ENCODE assay signal across 2 cellular contexts in the genomic region with DNA sequence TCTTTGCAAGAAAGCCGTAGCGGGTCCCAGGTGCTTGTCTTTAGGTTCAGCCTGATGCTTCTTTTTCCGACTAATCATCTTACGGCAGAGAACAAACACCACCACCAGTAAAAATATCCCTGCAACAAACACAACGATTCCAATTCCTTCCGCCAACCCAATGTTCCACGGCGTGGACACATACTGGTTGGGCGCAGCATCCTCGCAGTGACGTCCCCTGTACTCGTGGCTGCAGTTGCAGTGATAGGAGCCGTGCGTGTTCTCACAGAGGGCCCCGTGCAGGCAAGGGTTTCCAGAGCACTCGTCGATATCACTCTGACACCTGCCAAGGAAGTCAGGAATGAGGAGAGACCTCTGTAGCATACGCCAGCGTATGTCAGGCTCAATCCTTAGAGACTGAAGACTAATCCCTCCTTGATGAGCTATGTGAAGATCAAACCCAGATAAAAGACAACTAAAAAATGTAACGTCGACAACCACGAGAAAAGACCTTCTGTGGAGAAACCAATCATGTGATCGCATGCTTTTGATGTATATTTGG.
TF ChIP-seq lines count a peak whose summit lies in the region.

No MANE protein-coding gene starts in this region.

TF ChIP-seq in HCT116, 20 proteins besides CTCF, POLR2A, EP300 and RAD21:
- TF ChIP-seq EGR1 (IDR thresholded peaks at IDR 0.05; ENCODE audit: low read depth) (no peak), YY1 (IDR thresholded peaks at IDR 0.05; ENCODE audit: extremely low read depth, insufficient replicate concordance, low read depth, low read length) (no peak), POLR2AphosphoS5 (IDR thresholded peaks at IDR 0.05; ENCODE audit: low read depth, low read length) (no peak), EZH2phosphoT487 (IDR thresholded peaks at IDR 0.05; ENCODE audit: borderline replicate concordance) (no peak), CBX3 (IDR thresholded peaks at IDR 0.05; ENCODE audit: low read depth) (no peak), EZH2 (IDR thresholded peaks at IDR 0.05) (no peak), ELF1 (IDR thresholded peaks at IDR 0.05; ENCODE audit: borderline replicate concordance, low read depth) (no peak), JUND (IDR thresholded peaks at IDR 0.05) (no peak), ZNF274 (IDR thresholded peaks at IDR 0.05; ENCODE audit: low read depth, low read length) (no peak), TCF7L2 (IDR thresholded peaks at IDR 0.05; ENCODE audit: borderline replicate concordance, extremely low read depth, insufficient read depth, insufficient read length) (no peak), SIN3A (IDR thresholded peaks at IDR 0.05; ENCODE audit: low read depth) (no peak), CEBPB (IDR thresholded peaks at IDR 0.05; ENCODE audit: low read depth) (no peak), SRF (IDR thresholded peaks at IDR 0.05; ENCODE audit: low read depth) (no peak)
- TF ChIP-seq, protein P1, sequence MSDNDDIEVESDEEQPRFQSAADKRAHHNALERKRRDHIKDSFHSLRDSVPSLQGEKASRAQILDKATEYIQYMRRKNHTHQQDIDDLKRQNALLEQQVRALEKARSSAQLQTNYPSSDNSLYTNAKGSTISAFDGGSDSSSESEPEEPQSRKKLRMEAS (IDR thresholded peaks at IDR 0.05): no peak
- TF ChIP-seq, protein P2, sequence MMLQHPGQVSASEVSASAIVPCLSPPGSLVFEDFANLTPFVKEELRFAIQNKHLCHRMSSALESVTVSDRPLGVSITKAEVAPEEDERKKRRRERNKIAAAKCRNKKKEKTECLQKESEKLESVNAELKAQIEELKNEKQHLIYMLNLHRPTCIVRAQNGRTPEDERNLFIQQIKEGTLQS (IDR thresholded peaks at IDR 0.05): no peak
- TF ChIP-seq, protein P3, sequence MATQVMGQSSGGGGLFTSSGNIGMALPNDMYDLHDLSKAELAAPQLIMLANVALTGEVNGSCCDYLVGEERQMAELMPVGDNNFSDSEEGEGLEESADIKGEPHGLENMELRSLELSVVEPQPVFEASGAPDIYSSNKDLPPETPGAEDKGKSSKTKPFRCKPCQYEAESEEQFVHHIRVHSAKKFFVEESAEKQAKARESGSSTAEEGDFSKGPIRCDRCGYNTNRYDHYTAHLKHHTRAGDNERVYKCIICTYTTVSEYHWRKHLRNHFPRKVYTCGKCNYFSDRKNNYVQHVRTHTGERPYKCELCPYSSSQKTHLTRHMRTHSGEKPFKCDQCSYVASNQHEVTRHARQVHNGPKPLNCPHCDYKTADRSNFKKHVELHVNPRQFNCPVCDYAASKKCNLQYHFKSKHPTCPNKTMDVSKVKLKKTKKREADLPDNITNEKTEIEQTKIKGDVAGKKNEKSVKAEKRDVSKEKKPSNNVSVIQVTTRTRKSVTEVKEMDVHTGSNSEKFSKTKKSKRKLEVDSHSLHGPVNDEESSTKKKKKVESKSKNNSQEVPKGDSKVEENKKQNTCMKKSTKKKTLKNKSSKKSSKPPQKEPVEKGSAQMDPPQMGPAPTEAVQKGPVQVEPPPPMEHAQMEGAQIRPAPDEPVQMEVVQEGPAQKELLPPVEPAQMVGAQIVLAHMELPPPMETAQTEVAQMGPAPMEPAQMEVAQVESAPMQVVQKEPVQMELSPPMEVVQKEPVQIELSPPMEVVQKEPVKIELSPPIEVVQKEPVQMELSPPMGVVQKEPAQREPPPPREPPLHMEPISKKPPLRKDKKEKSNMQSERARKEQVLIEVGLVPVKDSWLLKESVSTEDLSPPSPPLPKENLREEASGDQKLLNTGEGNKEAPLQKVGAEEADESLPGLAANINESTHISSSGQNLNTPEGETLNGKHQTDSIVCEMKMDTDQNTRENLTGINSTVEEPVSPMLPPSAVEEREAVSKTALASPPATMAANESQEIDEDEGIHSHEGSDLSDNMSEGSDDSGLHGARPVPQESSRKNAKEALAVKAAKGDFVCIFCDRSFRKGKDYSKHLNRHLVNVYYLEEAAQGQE (IDR thresholded peaks at IDR 0.05; ENCODE audit: low read depth): no peak
- TF ChIP-seq, protein P4, sequence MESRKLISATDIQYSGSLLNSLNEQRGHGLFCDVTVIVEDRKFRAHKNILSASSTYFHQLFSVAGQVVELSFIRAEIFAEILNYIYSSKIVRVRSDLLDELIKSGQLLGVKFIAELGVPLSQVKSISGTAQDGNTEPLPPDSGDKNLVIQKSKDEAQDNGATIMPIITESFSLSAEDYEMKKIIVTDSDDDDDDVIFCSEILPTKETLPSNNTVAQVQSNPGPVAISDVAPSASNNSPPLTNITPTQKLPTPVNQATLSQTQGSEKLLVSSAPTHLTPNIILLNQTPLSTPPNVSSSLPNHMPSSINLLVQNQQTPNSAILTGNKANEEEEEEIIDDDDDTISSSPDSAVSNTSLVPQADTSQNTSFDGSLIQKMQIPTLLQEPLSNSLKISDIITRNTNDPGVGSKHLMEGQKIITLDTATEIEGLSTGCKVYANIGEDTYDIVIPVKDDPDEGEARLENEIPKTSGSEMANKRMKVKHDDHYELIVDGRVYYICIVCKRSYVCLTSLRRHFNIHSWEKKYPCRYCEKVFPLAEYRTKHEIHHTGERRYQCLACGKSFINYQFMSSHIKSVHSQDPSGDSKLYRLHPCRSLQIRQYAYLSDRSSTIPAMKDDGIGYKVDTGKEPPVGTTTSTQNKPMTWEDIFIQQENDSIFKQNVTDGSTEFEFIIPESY (IDR thresholded peaks at IDR 0.05; ENCODE audit: extremely low read depth, insufficient replicate concordance, low read length): no peak

TF ChIP-seq in WTC11, 78 proteins besides CTCF, POLR2A, EP300 and RAD21:
- no peak for TF ChIP-seq MYBL2 (CRISPR knock-in tag; IDR thresholded peaks at IDR 0.05)
- TF ChIP-seq, protein P5, sequence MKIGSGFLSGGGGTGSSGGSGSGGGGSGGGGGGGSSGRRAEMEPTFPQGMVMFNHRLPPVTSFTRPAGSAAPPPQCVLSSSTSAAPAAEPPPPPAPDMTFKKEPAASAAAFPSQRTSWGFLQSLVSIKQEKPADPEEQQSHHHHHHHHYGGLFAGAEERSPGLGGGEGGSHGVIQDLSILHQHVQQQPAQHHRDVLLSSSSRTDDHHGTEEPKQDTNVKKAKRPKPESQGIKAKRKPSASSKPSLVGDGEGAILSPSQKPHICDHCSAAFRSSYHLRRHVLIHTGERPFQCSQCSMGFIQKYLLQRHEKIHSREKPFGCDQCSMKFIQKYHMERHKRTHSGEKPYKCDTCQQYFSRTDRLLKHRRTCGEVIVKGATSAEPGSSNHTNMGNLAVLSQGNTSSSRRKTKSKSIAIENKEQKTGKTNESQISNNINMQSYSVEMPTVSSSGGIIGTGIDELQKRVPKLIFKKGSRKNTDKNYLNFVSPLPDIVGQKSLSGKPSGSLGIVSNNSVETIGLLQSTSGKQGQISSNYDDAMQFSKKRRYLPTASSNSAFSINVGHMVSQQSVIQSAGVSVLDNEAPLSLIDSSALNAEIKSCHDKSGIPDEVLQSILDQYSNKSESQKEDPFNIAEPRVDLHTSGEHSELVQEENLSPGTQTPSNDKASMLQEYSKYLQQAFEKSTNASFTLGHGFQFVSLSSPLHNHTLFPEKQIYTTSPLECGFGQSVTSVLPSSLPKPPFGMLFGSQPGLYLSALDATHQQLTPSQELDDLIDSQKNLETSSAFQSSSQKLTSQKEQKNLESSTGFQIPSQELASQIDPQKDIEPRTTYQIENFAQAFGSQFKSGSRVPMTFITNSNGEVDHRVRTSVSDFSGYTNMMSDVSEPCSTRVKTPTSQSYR (CRISPR knock-in tag; IDR thresholded peaks at IDR 0.05): no peak
- no peak for TF ChIP-seq SMAD4 (CRISPR knock-in tag; IDR thresholded peaks at IDR 0.05)
- no peak for TF ChIP-seq ZNF423 (CRISPR knock-in tag; IDR thresholded peaks at IDR 0.05)
